In the genomic region with DNA sequence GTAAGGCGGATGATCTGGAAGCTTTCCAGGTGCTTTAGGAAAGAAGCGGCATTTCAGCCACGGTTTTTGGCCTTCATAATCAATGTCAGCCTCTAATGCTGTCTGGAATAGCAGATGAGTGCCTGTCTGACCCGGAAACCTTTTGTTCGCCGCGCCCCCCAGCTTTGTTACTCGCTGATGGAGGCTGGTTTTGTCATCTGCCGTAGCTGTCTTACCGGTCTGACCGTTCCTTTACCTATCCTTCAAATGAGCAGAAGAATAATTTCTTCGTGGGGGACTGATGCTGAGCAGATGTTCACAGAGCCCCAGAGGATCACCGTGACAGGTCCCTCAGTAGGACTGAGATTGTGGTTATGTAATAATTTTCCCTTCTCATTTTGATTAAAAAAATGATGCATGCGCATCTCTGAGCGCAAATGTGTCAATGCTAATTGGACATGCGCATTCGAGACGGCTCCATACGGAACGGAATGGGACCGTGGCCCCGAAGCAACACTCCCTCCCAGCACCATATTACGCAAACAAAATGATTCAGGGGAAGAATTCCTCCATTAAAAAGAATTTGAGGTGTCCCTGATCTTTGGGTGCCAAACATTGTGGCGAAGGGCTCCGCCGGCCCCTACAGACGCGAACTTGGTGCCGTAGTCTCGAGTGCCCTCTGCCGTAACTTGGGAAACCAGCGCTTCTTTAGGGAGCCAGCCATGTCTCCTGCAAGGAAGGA, we compare ENCODE assay signal across 8 cellular contexts.
DNase-seq lines count a peak whose midpoint lies in the region; ATAC-seq and TF ChIP-seq lines count a peak whose summit lies in the region.

No MANE protein-coding gene starts in this region.

- no peak for ATAC-seq in GM21526 (IDR thresholded peaks at IDR 0.05; ENCODE audit: low FRiP score, unreplicated experiment)

- CTCF ChIA-PET in AG04449 (lab: Yijun Ruan, JAX), result interaction anchor here (0.8 to 16.4 kb wide), 17 partner anchors 9 to 592 kb away, joined by 3 to 460 read pairs (median 4); no protein-coding TSS in a partner anchor

- DNase-seq in AG04449 (ENCODE audit: low read depth, low spot score), result peak; percentile 5
- no peak for DNase-seq in GM12864 (ENCODE audit: low read depth)
- peak; percentile 65 to 67 for DNase-seq in NCI-H446 (lab: John Stamatoyannopoulos, UW)
- peak; percentile 43 for DNase-seq in brain microvascular endothelial cell
- peak; percentile 56 for DNase-seq in iPS-NIHi7 (ENCODE audit: extremely low spot score)
- peak; percentile 8 for DNase-seq in skeletal muscle cell (ENCODE audit: low read depth)
- DNase-seq in effector CD4-positive, alpha-beta T cell, result no peak

- H3K27me3 ChIP-seq in brain microvascular endothelial cell (replicated peaks), result peaks cover 4% of the 10 kb centered on the region

- in situ Hi-C loops in brain microvascular endothelial cell (cut with HindIII; ENCODE audit: low pct_ligation_motif_present, low sequenced_read_pairs), result no loop called here

- peak overlapping the region; percentile 61 for H3K4me3 ChIP-seq in AG04449 (ENCODE audit: low read depth, low read length)
- H3K4me3 ChIP-seq in GM12864 (ENCODE audit: low read depth, low read length), result no peak overlapping the region
- H3K4me3 ChIP-seq in brain microvascular endothelial cell (ENCODE audit: low read depth, low read length), result peak overlapping the region; percentile 52
- H3K4me3 ChIP-seq in skeletal muscle cell (ENCODE audit: low read depth, low read length), result peak overlapping the region; percentile 50

- TF ChIP-seq CTCF in AG04449 (IDR thresholded peaks at IDR 0.05; ENCODE audit: insufficient read depth, low read length, missing control alignments) (peak; percentile 81), GM12864 (IDR thresholded peaks at IDR 0.05; ENCODE audit: low read depth, low read length, missing control alignments) (peak; percentile 44), brain microvascular endothelial cell (IDR thresholded peaks at IDR 0.05; ENCODE audit: low read depth, low read length, missing control alignments) (peak; percentile 85)

- POLR2A ChIA-PET in AG04449 (lab: Yijun Ruan, JAX), result no interaction called here

- no peaks in the 10 kb centered on the region for H3K36me3 ChIP-seq in brain microvascular endothelial cell (replicated peaks)

- no peak overlapping the region for H3K27ac ChIP-seq in brain microvascular endothelial cell

Comparison
In these comparisons a context has a peak if more than half of its experiments do, and no peak if none do; other contexts are left out.
1. DNase-seq: peak in AG04449 (single experiment), NCI-H446 (2 of 2), brain microvascular endothelial cell (single experiment), iPS-NIHi7 (single experiment) and skeletal muscle cell (single experiment); none in GM12864 (single experiment) and effector CD4-positive, alpha-beta T cell (single experiment).
2. Peak in every context shown above with its lines, with median percentiles within 50 percentile points of each other: CTCF ChIP-seq.